9 cellular contexts compared by ENCODE assay signal in the genomic region with DNA sequence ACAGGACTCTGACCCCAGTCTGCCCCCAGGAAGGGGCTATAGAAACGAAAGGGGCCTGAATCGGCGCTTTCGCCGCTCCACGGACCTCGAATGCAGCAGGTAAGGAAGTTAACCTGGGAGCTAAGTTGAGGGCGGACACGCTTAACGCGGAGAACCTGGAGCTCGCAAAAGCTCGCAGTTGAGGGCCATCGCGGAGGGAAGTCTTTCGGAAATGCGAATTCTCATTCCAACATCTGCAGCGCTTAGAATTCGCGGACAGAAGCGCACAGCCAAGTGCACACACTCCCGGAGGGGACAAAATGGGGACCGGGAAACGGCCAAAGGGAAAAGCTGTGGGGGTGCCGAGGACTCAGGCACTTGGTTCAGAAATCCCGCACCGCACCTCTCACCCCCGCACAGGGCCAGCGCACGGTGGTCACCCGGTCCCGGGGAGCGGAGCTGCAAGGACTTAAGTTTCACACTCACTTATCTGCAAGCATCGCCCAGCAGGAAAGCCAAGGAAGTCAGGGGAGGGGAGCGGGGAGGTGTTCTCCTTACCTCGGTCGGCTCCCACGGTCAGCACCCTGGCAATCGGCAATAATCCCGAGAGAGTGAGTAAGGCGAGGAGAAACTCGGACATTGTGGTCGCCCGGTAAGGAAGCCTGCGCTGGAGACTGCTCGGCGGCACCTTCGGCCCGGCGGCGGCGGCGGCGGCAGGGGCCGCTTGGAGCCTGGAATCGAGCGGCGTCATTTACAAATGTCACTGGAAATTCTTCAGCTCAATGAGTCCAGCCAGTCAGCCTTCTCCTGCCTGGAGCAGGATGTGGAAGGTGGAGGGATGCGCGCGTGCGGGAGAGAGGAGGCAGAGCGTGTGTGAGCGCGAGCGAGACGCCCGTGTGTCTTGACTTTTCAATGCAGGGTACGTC. TPM values are rescaled to one million over a fixed set of nuclear protein-coding genes. Genes with fewer than 3 reads are reported as not detected.
A peak's percentile ranks its signal among the peaks of the same experiment; 100 is the strongest.
DNase-seq lines count a peak whose midpoint lies in the region; ATAC-seq, FAIRE-seq and TF ChIP-seq lines count a peak whose summit lies in the region.
"Had no signal": no experiment of that assay in that cellular context is flagged by ENCODE, and none has a peak within 500 bp of the region (broad histone marks: within the 10 kb centered on the region; RNA-seq: fewer than 3 reads in every experiment).

No MANE protein-coding gene starts in this region.

- no peaks in the 10 kb centered on the region for H3K36me3 Mint-ChIP-seq in mesothelial cell of epicardium
- H3K36me3 Mint-ChIP-seq: activated naive CD8-positive, alpha-beta T cell had no signal

- ATAC-seq in HG03159 (IDR thresholded peaks at IDR 0.05; ENCODE audit: unreplicated experiment) (peak; percentile 36), esophagus mucosa (peak; percentile 83)

- peaks cover 46% of the 10 kb centered on the region for H3K27me3 Mint-ChIP-seq in mesothelial cell of epicardium (ENCODE audit: low read depth)

- TF ChIP-seq CTCF in mesothelial cell of epicardium (IDR thresholded peaks at IDR 0.05; ENCODE audit: unreplicated experiment), result no peak

- peaks cover 22% of the 10 kb centered on the region for H3K4me1 Mint-ChIP-seq in mesothelial cell of epicardium

- FAIRE-seq in urothelium cell line (lab: Jason Lieb, UNC), result no peak

- peak overlapping the region; percentile 80 for H3K27ac Mint-ChIP-seq in mesothelial cell of epicardium
- H3K27ac Mint-ChIP-seq: activated naive CD8-positive, alpha-beta T cell had no signal

- DNase-seq in NCI-H1417 (lab: John Stamatoyannopoulos, UW) (peak; percentile 0 to 86 (median 62)), NCI-H1417 treated with DMSO at 0.1 percent for 48 hours (lab: John Stamatoyannopoulos, UW) (no peak), SK-N-DZ (ENCODE audit: low spot score) (peak; percentile 52), mesothelial cell of epicardium (ENCODE audit: low spot score in 2 of 2, unreplicated experiment in 2 of 2) (peak; percentile 50 to 76), urothelium cell line (ENCODE audit: low spot score) (peak; percentile 8)
- DNase-seq in activated CD4-positive, CD25-positive, alpha-beta regulatory T cell treated with anti-CD3 and anti-CD28 coated beads, Interleukin-2, amount 50 U/mL, for 72 hours, result no peak

- peak overlapping the region; percentile 91 for H3K4me3 Mint-ChIP-seq in mesothelial cell of epicardium
- H3K4me3 Mint-ChIP-seq: activated naive CD8-positive, alpha-beta T cell had no signal

- H3K9me3 Mint-ChIP-seq in mesothelial cell of epicardium, result no peaks in the 10 kb centered on the region

RNA-seq across cellular contexts. Expression of gene LRP1B, which starts 0.5 kb away (rescaled TPM):
- polyA plus RNA-seq in SK-N-DZ (2014; cell fraction: cytosol; rRNA removed), result 0.05 TPM in 1 of 2 replicates, not detected in the other
- polyA plus RNA-seq in SK-N-DZ (2014; cell fraction: nucleus; rRNA removed), result 0.03 and 0.28 TPM in 2 replicates
- total RNA-seq in esophagus mucosa (0.40 TPM), mesothelial cell of epicardium (1.7 to 1.9 TPM (median 1.8 TPM) in 3 replicates)

Comparison
In these comparisons a context has a peak if more than half of its experiments do, and no peak if none do; other contexts are left out.
1. DNase-seq: peak in NCI-H1417 (3 of 3), SK-N-DZ (single experiment), mesothelial cell of epicardium (2 of 2) and urothelium cell line (single experiment); none in NCI-H1417 treated with DMSO at 0.1 percent for 48 hours (single experiment) and activated CD4-positive, CD25-positive, alpha-beta regulatory T cell treated with anti-CD3 and anti-CD28 coated beads, Interleukin-2, amount 50 U/mL, for 72 hours (single experiment).